Comparison of ENCODE assay signal across 8 cellular contexts in genomic region chr12:47079894-47080724, GRCh38. TPM values are rescaled to one million over a fixed set of nuclear protein-coding genes. Genes with fewer than 3 reads are reported as not detected.
DNase-seq lines count a peak whose midpoint lies in the region; ATAC-seq and TF ChIP-seq lines count a peak whose summit lies in the region.

Gene AMIGO2, minus strand, starts transcription at chr12:47079959. Its CDS starts 957 bp downstream, at chr12:47079002.

- DNase-seq in GM06990 (ENCODE audit: extremely low read depth, insufficient read length) (peak; percentile 30), SJCRH30 (no peak), left ventricle myocardium inferior (peak; percentile 51), posterior cingulate gyrus (peak in 7 of 10 donors; percentile 11 to 82 (median 27)), NCI-H1417 treated with DMSO at 0.1 percent for 48 hours (lab: John Stamatoyannopoulos, UW) (no peak)
- DNase-seq in activated naive CD8-positive, alpha-beta T cell treated with anti-CD3 and anti-CD28 coated beads, Interleukin-2, amount 50 U/mL, for 24 hours = peak; percentile 46

- intact Hi-C loops in left ventricle myocardium inferior (cut with micrococcal nuclease) = no loop called here
- intact Hi-C loops in posterior cingulate gyrus (cut with DNase I) = no loop called here

- ATAC-seq in HG02798 (IDR thresholded peaks at IDR 0.05; ENCODE audit: poor library complexity, unreplicated experiment) = peak; percentile 17
- peak; percentile 12 for ATAC-seq in activated naive CD8-positive, alpha-beta T cell treated with anti-CD3 and anti-CD28 coated beads, Interleukin-2, amount 50 U/mL, for 24 hours
- ATAC-seq in GM18520 (IDR thresholded peaks at IDR 0.05; ENCODE audit: unreplicated experiment) = no peak

- H3K36me3 ChIP-seq in GM06990 (ENCODE audit: control insufficient read depth, insufficient read depth, low read length) (no peaks in the 10 kb centered on the region), SJCRH30 (no peaks in the 10 kb centered on the region), left ventricle myocardium inferior (no peaks in the 10 kb centered on the region)

- peak within 1 kb of the TSS; percentile 99 for H3K4me3 Mint-ChIP-seq in activated naive CD8-positive, alpha-beta T cell treated with anti-CD3 and anti-CD28 coated beads, Interleukin-2, amount 50 U/mL, for 24 hours

- H3K27me3 Mint-ChIP-seq in activated naive CD8-positive, alpha-beta T cell treated with anti-CD3 and anti-CD28 coated beads, Interleukin-2, amount 50 U/mL, for 24 hours = no peaks in the 10 kb centered on the region

- H3K9me3 Mint-ChIP-seq in activated naive CD8-positive, alpha-beta T cell treated with anti-CD3 and anti-CD28 coated beads, Interleukin-2, amount 50 U/mL, for 24 hours = no peaks in the 10 kb centered on the region

- H3K4me1 Mint-ChIP-seq in activated naive CD8-positive, alpha-beta T cell treated with anti-CD3 and anti-CD28 coated beads, Interleukin-2, amount 50 U/mL, for 24 hours = peaks cover 77% of the 10 kb centered on the region

- H3K27me3 ChIP-seq in GM06990 (replicated peaks; ENCODE audit: control insufficient read depth, insufficient read depth, low read length) (peaks cover 2% of the 10 kb centered on the region), SJCRH30 (no peaks in the 10 kb centered on the region), left ventricle myocardium inferior (ENCODE audit: low read depth) (peaks cover 38% of the 10 kb centered on the region)

- H3K4me3 ChIP-seq in GM06990 (replicated peaks; ENCODE audit: low read depth, low read length) = peak within 1 kb of the TSS; percentile 53
- peak within 1 kb of the TSS; percentile 58 for H3K4me3 ChIP-seq in SJCRH30
- peak within 1 kb of the TSS; percentile 81 for H3K4me3 ChIP-seq in left ventricle myocardium inferior

- H3K9me3 ChIP-seq in SJCRH30 (replicated peaks) (no peaks in the 10 kb centered on the region), left ventricle myocardium inferior (replicated peaks) (no peaks in the 10 kb centered on the region)

- H3K27ac ChIP-seq in SJCRH30 (peak within 1 kb of the TSS; percentile 21), left ventricle myocardium inferior (replicated peaks) (peak within 1 kb of the TSS; percentile 92)

- H3K27ac Mint-ChIP-seq in activated naive CD8-positive, alpha-beta T cell treated with anti-CD3 and anti-CD28 coated beads, Interleukin-2, amount 50 U/mL, for 24 hours = peak within 1 kb of the TSS; percentile 98

- H3K36me3 Mint-ChIP-seq in activated naive CD8-positive, alpha-beta T cell treated with anti-CD3 and anti-CD28 coated beads, Interleukin-2, amount 50 U/mL, for 24 hours (ENCODE audit: low read depth) = peaks cover 35% of the 10 kb centered on the region

- TF ChIP-seq CTCF in GM06990 (IDR thresholded peaks at IDR 0.05; ENCODE audit: insufficient read depth, low read length, poor library complexity, severe bottlenecking) (no peak), left ventricle myocardium inferior (IDR thresholded peaks at IDR 0.05; ENCODE audit: borderline replicate concordance) (no peak)

- peaks cover 33% of the 10 kb centered on the region for H3K4me1 ChIP-seq in SJCRH30
- H3K4me1 ChIP-seq in left ventricle myocardium inferior = peaks cover 41% of the 10 kb centered on the region

RNA-seq across cellular contexts. Expression of gene AMIGO2, which starts in this region (rescaled TPM):
- 4.3 and 4.4 TPM in 2 replicates for total RNA-seq in SJCRH30 (2014; rRNA removed; shearing (Covaris generic))
- total RNA-seq in left ventricle myocardium inferior = 2.3 TPM

Comparison
In these comparisons a context has a peak if more than half of its experiments do, and no peak if none do; other contexts are left out.
1. DNase-seq: peak in GM06990 (single experiment), activated naive CD8-positive, alpha-beta T cell treated with anti-CD3 and anti-CD28 coated beads, Interleukin-2, amount 50 U/mL, for 24 hours (single experiment), left ventricle myocardium inferior (single experiment) and posterior cingulate gyrus (7 of 10); none in SJCRH30 (0 of 2) and NCI-H1417 treated with DMSO at 0.1 percent for 48 hours (single experiment).
2. Peak in every context shown above with its lines, with median percentiles within 50 percentile points of each other: H3K4me3 ChIP-seq.